Comparison of ENCODE assay signal across 18 cellular contexts in the genomic region with DNA sequence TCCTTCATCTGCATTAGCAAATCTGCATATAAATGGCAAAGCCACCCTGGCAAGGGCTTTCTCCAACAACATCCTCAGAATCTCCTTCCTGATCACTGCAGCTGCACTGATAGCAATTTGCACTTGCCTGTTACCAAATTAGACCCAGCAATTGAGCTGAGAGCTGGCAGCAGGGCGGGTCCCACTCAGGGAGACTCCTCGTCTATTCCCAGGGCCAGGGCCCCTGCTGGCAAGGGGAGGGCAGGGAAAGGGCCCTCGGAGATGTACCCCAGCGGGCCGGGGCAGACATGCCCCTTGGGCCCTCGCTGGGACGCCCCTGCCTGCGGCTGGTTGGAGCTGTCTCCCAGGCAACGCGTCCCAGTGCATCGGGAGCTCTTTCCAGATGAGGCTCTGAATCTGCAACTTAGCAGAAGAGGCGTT.
A peak's percentile ranks its signal among the peaks of the same experiment; 100 is the strongest.
DNase-seq lines count a peak whose midpoint lies in the region; ATAC-seq and TF ChIP-seq lines count a peak whose summit lies in the region.
"Had no signal": no experiment of that assay in that cellular context is flagged by ENCODE, and none has a peak within 500 bp of the region (broad histone marks: within the 10 kb centered on the region; RNA-seq: fewer than 3 reads in every experiment).

No MANE protein-coding gene starts in this region.

- TF ChIP-seq CTCF in SK-N-SH (IDR thresholded peaks at IDR 0.05), result no peak
- no peak for TF ChIP-seq CTCF in upper lobe of right lung (IDR thresholded peaks at IDR 0.05)

- H3K27ac ChIP-seq in SK-N-SH (ENCODE audit: low read depth in 2 of 2, low read length in 1 of 2), result no peak overlapping the region
- H3K27ac ChIP-seq in upper lobe of right lung, result no peak overlapping the region
- H3K27ac ChIP-seq: C4-2B, right lobe of liver had no signal

- intact Hi-C loops in upper lobe of right lung (cut with DNase I) (no loop called here), sciatic nerve (cut with DNase I) (no loop called here)

- H3K4me3 ChIP-seq in SK-N-SH (ENCODE audit: low read depth in 2 of 2, low read length in 1 of 2) (no peak overlapping the region), upper lobe of right lung (no peak overlapping the region)
- H3K4me3 ChIP-seq: right lobe of liver had no signal

- H3F3A ChIP-seq in SK-N-SH (replicated peaks; ENCODE audit: insufficient read depth), result no peaks in the 10 kb centered on the region

- no peaks in the 10 kb centered on the region for H3K36me3 ChIP-seq in SK-N-SH (replicated peaks in 1 of 2; ENCODE audit: control insufficient read depth in 1 of 2, insufficient read depth in 2 of 2, low read length in 1 of 2)
- no peaks in the 10 kb centered on the region for H3K36me3 ChIP-seq in upper lobe of right lung
- H3K36me3 ChIP-seq: right lobe of liver had no signal

- no peaks in the 10 kb centered on the region for H3K27me3 ChIP-seq in SK-N-SH (ENCODE audit: insufficient read depth)
- peaks cover 13% of the 10 kb centered on the region for H3K27me3 ChIP-seq in upper lobe of right lung
- H3K27me3 ChIP-seq: right lobe of liver had no signal

- CTCF ChIA-PET in SK-N-SH (lab: Yijun Ruan, JAX), result interaction anchor here (0.8 to 1.3 kb wide), 3 partner anchors 136 to 339 kb away, joined by 3 read pairs; no protein-coding TSS in a partner anchor

- POLR2A ChIA-PET in SK-N-SH (lab: Yijun Ruan, JAX), result no interaction called here

- H2AFZ ChIP-seq in SK-N-SH (ENCODE audit: low read depth), result no peak overlapping the region

- no peak for TF ChIP-seq EP300 in SK-N-SH (IDR thresholded peaks at IDR 0.05; ENCODE audit: borderline replicate concordance in 1 of 2, low read depth in 1 of 2, low read length in 1 of 2)

- 4% methylated on average over 9 of the region's 12 CpGs for WGBS in SK-N-SH (ENCODE audit: low lambda C conversion rate)

- TF ChIP-seq RAD21 in SK-N-SH (IDR thresholded peaks at IDR 0.05; ENCODE audit: low read length), result no peak

- H3K79me2 ChIP-seq in SK-N-SH (ENCODE audit: insufficient read depth), result no peaks in the 10 kb centered on the region

- no peak overlapping the region for H3K4me2 ChIP-seq in SK-N-SH

- no peak for ATAC-seq in SK-N-SH treated with all-trans-retinoic acid at 6 μM for 48 hours
- no peak for ATAC-seq in upper lobe of right lung
- ATAC-seq in sciatic nerve, result no peak
- ATAC-seq: HCT116, right lobe of liver had no signal

- H3K9me3 ChIP-seq in SK-N-SH, result no peaks in the 10 kb centered on the region; the same call in 1 of the 2 replicates
- H3K9me3 ChIP-seq in upper lobe of right lung, result no peaks in the 10 kb centered on the region
- H3K9me3 ChIP-seq: right lobe of liver had no signal

- H3K9ac ChIP-seq in SK-N-SH, result no peak overlapping the region

- H3K9me2 ChIP-seq in SK-N-SH, result no peaks in the 10 kb centered on the region

- H4K20me1 ChIP-seq in SK-N-SH (ENCODE audit: insufficient read depth), result no peaks in the 10 kb centered on the region

- peak; percentile 74 for DNase-seq in SK-N-SH
- peak; percentile 54 for DNase-seq in ecto neural progenitor cell (ENCODE audit: low spot score)
- DNase-seq in middle frontal gyrus (ENCODE audit: extremely low spot score, low spot score), result peak; percentile 8
- DNase-seq in upper lobe of right lung, result peak; percentile 38
- no peak for DNase-seq in SIG-M5 treated with dmso at 0.1 percent for 504 hours (lab: John Stamatoyannopoulos, UW; ENCODE audit: unreplicated experiment)
- no peak for DNase-seq in sciatic nerve (ENCODE audit: low spot score)
- no peak for DNase-seq in Kasumi-1 (lab: John Stamatoyannopoulos, UW)
- DNase-seq: activated CD4-positive, alpha-beta T cell treated with anti-CD3 and anti-CD28 coated beads for 1 hour; activated effector memory CD4-positive, alpha-beta T cell treated with Interleukin-2 at 50 U/mL for 16 hours; erythroblast; NCI-H1694 treated with DMSO at 0.1 percent for 48 hours; NCI-H446; stimulated activated naive CD4-positive, alpha-beta T cell; trophoblast cell had no signal

- H3K4me1 ChIP-seq in SK-N-SH (ENCODE audit: control insufficient read depth in 1 of 2, insufficient read depth in 2 of 2, low read depth in 1 of 2, low read length in 1 of 2) (peaks cover 0 to 17% of the 10 kb centered on the region in 2 experiments; a peak in 1 of 4 replicates), upper lobe of right lung (no peaks in the 10 kb centered on the region)
- H3K4me1 ChIP-seq: right lobe of liver had no signal

TF ChIP-seq in SK-N-SH, 30 proteins besides CTCF, POLR2A, EP300 and RAD21:
- TF ChIP-seq RFX5 (IDR thresholded peaks at IDR 0.05; ENCODE audit: low read length) (no peak), TEAD4 (IDR thresholded peaks at IDR 0.05; ENCODE audit: borderline replicate concordance, insufficient read depth) (no peak)
- TF ChIP-seq, protein P1, sequence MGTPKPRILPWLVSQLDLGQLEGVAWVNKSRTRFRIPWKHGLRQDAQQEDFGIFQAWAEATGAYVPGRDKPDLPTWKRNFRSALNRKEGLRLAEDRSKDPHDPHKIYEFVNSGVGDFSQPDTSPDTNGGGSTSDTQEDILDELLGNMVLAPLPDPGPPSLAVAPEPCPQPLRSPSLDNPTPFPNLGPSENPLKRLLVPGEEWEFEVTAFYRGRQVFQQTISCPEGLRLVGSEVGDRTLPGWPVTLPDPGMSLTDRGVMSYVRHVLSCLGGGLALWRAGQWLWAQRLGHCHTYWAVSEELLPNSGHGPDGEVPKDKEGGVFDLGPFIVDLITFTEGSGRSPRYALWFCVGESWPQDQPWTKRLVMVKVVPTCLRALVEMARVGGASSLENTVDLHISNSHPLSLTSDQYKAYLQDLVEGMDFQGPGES (IDR thresholded peaks at IDR 0.05; ENCODE audit: low read depth, low read length), result no peak
TF ChIP-seq in SK-N-SH: peak in this region for 0.

TF ChIP-seq in SK-N-SH treated with all-trans-retinoic acid at 6 μM for 48 hours, 23 proteins besides CTCF, POLR2A, EP300 and RAD21 (continues in another document):
- TF ChIP-seq ZNF565 (CRISPR knock-in tag; conservative IDR thresholded peaks at IDR 0.05; ENCODE audit: low read depth) (no peak), ESRRG (CRISPR knock-in tag; IDR thresholded peaks at IDR 0.05) (no peak), GLIS3 (CRISPR knock-in tag; IDR thresholded peaks at IDR 0.05) (no peak), ZC3H10 (CRISPR knock-in tag; IDR thresholded peaks at IDR 0.05) (no peak), CSDC2 (CRISPR knock-in tag; IDR thresholded peaks at IDR 0.05) (no peak), ZNF70 (CRISPR knock-in tag; IDR thresholded peaks at IDR 0.05) (no peak), TOX (CRISPR knock-in tag; IDR thresholded peaks at IDR 0.05; ENCODE audit: borderline replicate concordance) (no peak)
- TF ChIP-seq, protein P2, sequence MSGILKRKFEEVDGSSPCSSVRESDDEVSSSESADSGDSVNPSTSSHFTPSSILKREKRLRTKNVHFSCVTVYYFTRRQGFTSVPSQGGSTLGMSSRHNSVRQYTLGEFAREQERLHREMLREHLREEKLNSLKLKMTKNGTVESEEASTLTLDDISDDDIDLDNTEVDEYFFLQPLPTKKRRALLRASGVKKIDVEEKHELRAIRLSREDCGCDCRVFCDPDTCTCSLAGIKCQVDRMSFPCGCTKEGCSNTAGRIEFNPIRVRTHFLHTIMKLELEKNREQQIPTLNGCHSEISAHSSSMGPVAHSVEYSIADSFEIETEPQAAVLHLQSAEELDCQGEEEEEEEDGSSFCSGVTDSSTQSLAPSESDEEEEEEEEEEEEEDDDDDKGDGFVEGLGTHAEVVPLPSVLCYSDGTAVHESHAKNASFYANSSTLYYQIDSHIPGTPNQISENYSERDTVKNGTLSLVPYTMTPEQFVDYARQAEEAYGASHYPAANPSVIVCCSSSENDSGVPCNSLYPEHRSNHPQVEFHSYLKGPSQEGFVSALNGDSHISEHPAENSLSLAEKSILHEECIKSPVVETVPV (CRISPR knock-in tag; IDR thresholded peaks at IDR 0.05), result no peak
- TF ChIP-seq, protein P3, sequence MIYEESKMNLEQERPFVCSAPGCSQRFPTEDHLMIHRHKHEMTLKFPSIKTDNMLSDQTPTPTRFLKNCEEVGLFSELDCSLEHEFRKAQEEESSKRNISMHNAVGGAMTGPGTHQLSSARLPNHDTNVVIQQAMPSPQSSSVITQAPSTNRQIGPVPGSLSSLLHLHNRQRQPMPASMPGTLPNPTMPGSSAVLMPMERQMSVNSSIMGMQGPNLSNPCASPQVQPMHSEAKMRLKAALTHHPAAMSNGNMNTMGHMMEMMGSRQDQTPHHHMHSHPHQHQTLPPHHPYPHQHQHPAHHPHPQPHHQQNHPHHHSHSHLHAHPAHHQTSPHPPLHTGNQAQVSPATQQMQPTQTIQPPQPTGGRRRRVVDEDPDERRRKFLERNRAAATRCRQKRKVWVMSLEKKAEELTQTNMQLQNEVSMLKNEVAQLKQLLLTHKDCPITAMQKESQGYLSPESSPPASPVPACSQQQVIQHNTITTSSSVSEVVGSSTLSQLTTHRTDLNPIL (CRISPR knock-in tag; IDR thresholded peaks at IDR 0.05; ENCODE audit: low read depth), result no peak
- TF ChIP-seq, protein P4, sequence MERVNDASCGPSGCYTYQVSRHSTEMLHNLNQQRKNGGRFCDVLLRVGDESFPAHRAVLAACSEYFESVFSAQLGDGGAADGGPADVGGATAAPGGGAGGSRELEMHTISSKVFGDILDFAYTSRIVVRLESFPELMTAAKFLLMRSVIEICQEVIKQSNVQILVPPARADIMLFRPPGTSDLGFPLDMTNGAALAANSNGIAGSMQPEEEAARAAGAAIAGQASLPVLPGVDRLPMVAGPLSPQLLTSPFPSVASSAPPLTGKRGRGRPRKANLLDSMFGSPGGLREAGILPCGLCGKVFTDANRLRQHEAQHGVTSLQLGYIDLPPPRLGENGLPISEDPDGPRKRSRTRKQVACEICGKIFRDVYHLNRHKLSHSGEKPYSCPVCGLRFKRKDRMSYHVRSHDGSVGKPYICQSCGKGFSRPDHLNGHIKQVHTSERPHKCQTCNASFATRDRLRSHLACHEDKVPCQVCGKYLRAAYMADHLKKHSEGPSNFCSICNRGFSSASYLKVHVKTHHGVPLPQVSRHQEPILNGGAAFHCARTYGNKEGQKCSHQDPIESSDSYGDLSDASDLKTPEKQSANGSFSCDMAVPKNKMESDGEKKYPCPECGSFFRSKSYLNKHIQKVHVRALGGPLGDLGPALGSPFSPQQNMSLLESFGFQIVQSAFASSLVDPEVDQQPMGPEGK (CRISPR knock-in tag; IDR thresholded peaks at IDR 0.05; ENCODE audit: borderline replicate concordance), result no peak

Comparison
In these comparisons a context has a peak if more than half of its experiments do, and no peak if none do; other contexts are left out.
1. DNase-seq: peak in SK-N-SH (single experiment), ecto neural progenitor cell (single experiment), middle frontal gyrus (single experiment) and upper lobe of right lung (single experiment); none in SIG-M5 treated with dmso at 0.1 percent for 504 hours (single experiment), sciatic nerve (single experiment) and Kasumi-1 (0 of 2).